21 cellular contexts compared by ENCODE assay signal in the genomic region with DNA sequence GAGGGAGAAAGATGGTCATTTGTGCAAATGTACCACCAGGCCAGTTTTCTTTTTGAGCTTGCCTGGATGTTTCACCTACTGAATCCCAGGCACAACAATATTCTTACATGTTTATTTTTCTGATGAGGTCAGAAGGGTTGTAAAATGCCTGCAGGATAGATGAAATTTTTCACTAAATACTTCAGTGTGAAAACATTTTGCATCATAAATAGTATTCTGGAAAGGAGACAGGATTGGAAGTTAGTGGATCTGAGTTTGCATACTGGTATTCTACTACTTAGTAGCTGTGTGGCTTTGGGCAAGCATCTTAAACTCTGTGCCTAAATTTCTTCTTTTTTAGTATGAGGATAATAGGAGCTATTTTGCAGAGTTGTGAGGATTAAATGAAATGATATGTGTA. TPM values are rescaled to one million over a fixed set of nuclear protein-coding genes. Genes with fewer than 3 reads are reported as not detected.
DNase-seq lines count a peak whose midpoint lies in the region; ATAC-seq and TF ChIP-seq lines count a peak whose summit lies in the region.
"Had no signal": no experiment of that assay in that cellular context is flagged by ENCODE, and none has a peak within 500 bp of the region (broad histone marks: within the 10 kb centered on the region; RNA-seq: fewer than 3 reads in every experiment).

No MANE protein-coding gene starts in this region.

- no peaks in the 10 kb centered on the region for H3K27me3 ChIP-seq in SK-N-SH (ENCODE audit: insufficient read depth)
- H3K27me3 ChIP-seq: BE2C had no signal

- no peak for ATAC-seq in HG02588 (IDR thresholded peaks at IDR 0.05; ENCODE audit: unreplicated experiment)
- no peak for ATAC-seq in GM18870 (IDR thresholded peaks at IDR 0.05; ENCODE audit: unreplicated experiment)
- ATAC-seq: GM12878, Right ventricle myocardium inferior had no signal

- H3K9ac ChIP-seq in SK-N-SH: no peak overlapping the region

- no peaks in the 10 kb centered on the region for H3K4me1 ChIP-seq in HEK293 (ENCODE audit: control insufficient read depth, insufficient read depth, low read length)
- H3K4me1 ChIP-seq in SK-N-SH (ENCODE audit: control insufficient read depth in 1 of 2, insufficient read depth in 2 of 2, low read depth in 1 of 2, low read length in 1 of 2): peaks cover 0 to 4% of the 10 kb centered on the region in 2 experiments; a peak in 1 of 4 replicates
- H3K4me1 ChIP-seq: BE2C, Caco-2 had no signal

- H3K79me2 ChIP-seq in SK-N-SH (ENCODE audit: insufficient read depth): peaks cover 91% of the 10 kb centered on the region

- DNase-seq in AG04449 (ENCODE audit: low read depth, low spot score) (peak; percentile 24), astrocyte of the spinal cord (ENCODE audit: low read depth, low spot score) (peak; percentile 10), fibroblast of villous mesenchyme (ENCODE audit: low read depth) (peak; percentile 68), SK-N-SH (no peak)
- DNase-seq in activated T-cell treated with anti-CD3 and anti-CD28 coated beads, Interleukin-2, amount 50 U/mL, for 48 hours: no peak
- DNase-seq: 8988T; BE2C; Caco-2; CD4-positive, alpha-beta T cell; H7; NCI-H1105 treated with DMSO at 0.1 percent for 48 hours; NCI-H1694; NCI-H2081 treated with DMSO at 0.1 percent for 48 hours; NCI-H446 treated with DMSO at 0.1 percent for 48 hours; NCI-H69 had no signal

- H3F3A ChIP-seq in SK-N-SH (replicated peaks; ENCODE audit: insufficient read depth): peaks cover 7% of the 10 kb centered on the region

- no peak for TF ChIP-seq RAD21 in SK-N-SH (IDR thresholded peaks at IDR 0.05; ENCODE audit: low read length)

- CTCF ChIA-PET in AG04449 (lab: Yijun Ruan, JAX) (interaction anchor here (1.1 kb wide), 1 partner anchor 34 kb away, joined by 4 read pairs; no protein-coding TSS in a partner anchor), HEK293 (lab: Yijun Ruan, JAX) (interaction anchor here (0.7 to 2.0 kb wide), 3 partner anchors 16 to 48 kb away, joined by 3 to 7 read pairs (median 6); no protein-coding TSS in a partner anchor), SK-N-SH (lab: Yijun Ruan, JAX) (interaction anchor here (0.9 to 1.9 kb wide), 4 partner anchors 11 to 71 kb away, joined by 3 to 7 read pairs (median 4); no protein-coding TSS in a partner anchor)

- no peaks in the 10 kb centered on the region for H3K9me2 ChIP-seq in SK-N-SH

- H4K20me1 ChIP-seq in SK-N-SH (ENCODE audit: insufficient read depth): peaks cover 54% of the 10 kb centered on the region

- no peak for TF ChIP-seq EP300 in SK-N-SH (IDR thresholded peaks at IDR 0.05; ENCODE audit: borderline replicate concordance in 1 of 2, low read depth in 1 of 2, low read length in 1 of 2)

- in situ Hi-C loops in astrocyte of the spinal cord (cut with HindIII; ENCODE audit: low sequenced_read_pairs): no loop called here

- no peak overlapping the region for H2AFZ ChIP-seq in SK-N-SH (ENCODE audit: low read depth)

- H3K4me3 ChIP-seq in AG04449 (ENCODE audit: low read depth, low read length): no peak overlapping the region
- H3K4me3 ChIP-seq in HEK293 (ENCODE audit: low read depth, low read length): no peak overlapping the region
- H3K4me3 ChIP-seq in astrocyte of the spinal cord (ENCODE audit: low read depth, low read length): no peak overlapping the region
- H3K4me3 ChIP-seq in fibroblast of villous mesenchyme (ENCODE audit: low read depth, low read length): no peak overlapping the region
- no peak overlapping the region for H3K4me3 ChIP-seq in SK-N-SH (ENCODE audit: low read depth in 2 of 2, low read length in 1 of 2)
- H3K4me3 ChIP-seq: GM12878 had no signal

- no peak overlapping the region for H3K4me2 ChIP-seq in SK-N-SH

- H3K27ac ChIP-seq in HEK293 (ENCODE audit: extremely low read depth, low read depth, low read length): no peak overlapping the region
- H3K27ac ChIP-seq in SK-N-SH (ENCODE audit: low read depth in 2 of 2, low read length in 1 of 2): no peak overlapping the region

- POLR2A ChIA-PET in AG04449 (lab: Yijun Ruan, JAX): no interaction called here
- POLR2A ChIA-PET in HEK293 (lab: Yijun Ruan, JAX): interaction anchor here (0.5 to 1.4 kb wide), 2 partner anchors 13 to 25 kb away, joined by 3 to 6 read pairs; a partner anchor contains a TSS
- POLR2A ChIA-PET in SK-N-SH (lab: Yijun Ruan, JAX): no interaction called here

- H3K9me3 ChIP-seq in HEK293 (ENCODE audit: control insufficient read depth, insufficient read depth, low read depth, low read length) (no peaks in the 10 kb centered on the region), SK-N-SH (no peaks in the 10 kb centered on the region)
- H3K9me3 ChIP-seq: BE2C, Caco-2 had no signal

- H3K36me3 ChIP-seq in HEK293 (ENCODE audit: control insufficient read depth in 2 of 2, insufficient read depth in 1 of 2, low read length in 2 of 2) (no peaks in the 10 kb centered on the region), SK-N-SH (replicated peaks in 1 of 2; ENCODE audit: control insufficient read depth in 1 of 2, insufficient read depth in 2 of 2, low read length in 1 of 2) (peaks cover 0 to 2% of the 10 kb centered on the region in 2 experiments)
- H3K36me3 ChIP-seq: BE2C had no signal

- TF ChIP-seq CTCF in AG04449 (IDR thresholded peaks at IDR 0.05; ENCODE audit: insufficient read depth, low read length, missing control alignments) (no peak), HEK293 (tag by site-specific recombination; IDR thresholded peaks at IDR 0.05) (no peak), astrocyte of the spinal cord (IDR thresholded peaks at IDR 0.05; ENCODE audit: low read depth, low read length) (no peak), fibroblast of villous mesenchyme (IDR thresholded peaks at IDR 0.05; ENCODE audit: insufficient read depth, low read depth, low read length) (no peak), SK-N-SH (IDR thresholded peaks at IDR 0.05) (no peak)

TF ChIP-seq in HEK293, 187 proteins besides CTCF, POLR2A, EP300 and RAD21 (continues in another document):
- TF ChIP-seq ZFP69B (tag by site-specific recombination; IDR thresholded peaks at IDR 0.05) (no peak), ZNF366 (tag by site-specific recombination; conservative IDR thresholded peaks at IDR 0.05) (0 out of 2 replicates have a peak, but pooled peaks have one; percentile 21)
- TF ChIP-seq, protein P1, sequence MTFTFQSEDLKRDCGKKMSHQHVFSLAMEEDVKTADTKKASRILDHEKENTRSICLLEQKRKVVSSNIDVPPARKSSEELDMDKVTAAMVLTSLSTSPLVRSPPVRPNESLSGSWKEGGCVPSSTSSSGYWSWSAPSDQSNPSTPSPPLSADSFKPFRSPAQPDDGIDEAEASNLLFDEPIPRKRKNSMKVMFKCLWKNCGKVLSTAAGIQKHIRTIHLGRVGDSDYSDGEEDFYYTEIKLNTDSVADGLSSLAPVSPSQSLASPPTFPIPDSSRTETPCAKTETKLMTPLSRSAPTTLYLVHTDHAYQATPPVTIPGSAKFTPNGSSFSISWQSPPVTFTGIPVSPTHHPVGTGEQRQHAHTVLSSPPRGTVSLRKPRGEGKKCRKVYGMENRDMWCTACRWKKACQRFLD (tag by site-specific recombination; IDR thresholded peaks at IDR 0.05): no peak
- TF ChIP-seq, protein P2, sequence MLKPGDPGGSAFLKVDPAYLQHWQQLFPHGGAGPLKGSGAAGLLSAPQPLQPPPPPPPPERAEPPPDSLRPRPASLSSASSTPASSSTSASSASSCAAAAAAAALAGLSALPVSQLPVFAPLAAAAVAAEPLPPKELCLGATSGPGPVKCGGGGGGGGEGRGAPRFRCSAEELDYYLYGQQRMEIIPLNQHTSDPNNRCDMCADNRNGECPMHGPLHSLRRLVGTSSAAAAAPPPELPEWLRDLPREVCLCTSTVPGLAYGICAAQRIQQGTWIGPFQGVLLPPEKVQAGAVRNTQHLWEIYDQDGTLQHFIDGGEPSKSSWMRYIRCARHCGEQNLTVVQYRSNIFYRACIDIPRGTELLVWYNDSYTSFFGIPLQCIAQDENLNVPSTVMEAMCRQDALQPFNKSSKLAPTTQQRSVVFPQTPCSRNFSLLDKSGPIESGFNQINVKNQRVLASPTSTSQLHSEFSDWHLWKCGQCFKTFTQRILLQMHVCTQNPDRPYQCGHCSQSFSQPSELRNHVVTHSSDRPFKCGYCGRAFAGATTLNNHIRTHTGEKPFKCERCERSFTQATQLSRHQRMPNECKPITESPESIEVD (tag by site-specific recombination; IDR thresholded peaks at IDR 0.05): peak; percentile 87

TF ChIP-seq in SK-N-SH, 30 proteins besides CTCF, POLR2A, EP300 and RAD21:
- TF ChIP-seq MEF2A (IDR thresholded peaks at IDR 0.05; ENCODE audit: borderline replicate concordance, low read depth): no peak
- TF ChIP-seq, protein P3, sequence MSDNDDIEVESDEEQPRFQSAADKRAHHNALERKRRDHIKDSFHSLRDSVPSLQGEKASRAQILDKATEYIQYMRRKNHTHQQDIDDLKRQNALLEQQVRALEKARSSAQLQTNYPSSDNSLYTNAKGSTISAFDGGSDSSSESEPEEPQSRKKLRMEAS (IDR thresholded peaks at IDR 0.05; ENCODE audit: low read depth): no peak
- TF ChIP-seq GATA2 (CRISPR knock-in tag; IDR thresholded peaks at IDR 0.05): no peak
- no peak for TF ChIP-seq JUND (IDR thresholded peaks at IDR 0.05)

RNA-seq across cellular contexts. Expression of a gene that starts 24.8 kb away (rescaled TPM):
- total RNA-seq in fibroblast of villous mesenchyme: 23.5 and 32.0 TPM in 2 replicates
- 2.2 and 2.6 TPM in 2 replicates for polyA plus RNA-seq in SK-N-SH (2012; rRNA removed)
- polyA plus RNA-seq in SK-N-SH (2012; cell fraction: cytosol; rRNA removed): 1.9 and 2.0 TPM in 2 replicates
- polyA plus RNA-seq in SK-N-SH (2012; cell fraction: nucleus; rRNA removed): 1.9 and 3.7 TPM in 2 replicates

RNA-seq across cellular contexts. Expression of a gene that starts 42.3 kb away (rescaled TPM):
- total RNA-seq in fibroblast of villous mesenchyme: not detected in 2 replicates
- not detected in 2 replicates for polyA plus RNA-seq in SK-N-SH (2012; rRNA removed)
- polyA plus RNA-seq in SK-N-SH (2012; cell fraction: cytosol; rRNA removed): 0.05 TPM in 1 of 2 replicates, not detected in the other
- 0.04 and 0.13 TPM in 2 replicates for polyA plus RNA-seq in SK-N-SH (2012; cell fraction: nucleus; rRNA removed)
- total RNA-seq: CD4-positive, alpha-beta T cell; GM12878; H7; LHCN-M2 had no signal
- polyA plus RNA-seq: GM12878 had no signal

Comparison
In these comparisons a context has a peak if more than half of its experiments do, and no peak if none do; other contexts are left out.
1. DNase-seq: peak in AG04449 (single experiment), astrocyte of the spinal cord (single experiment) and fibroblast of villous mesenchyme (single experiment); none in activated T-cell treated with anti-CD3 and anti-CD28 coated beads, Interleukin-2, amount 50 U/mL, for 48 hours (0 of 2) and SK-N-SH (single experiment).